ENCODE assay signal across 7 cellular contexts in the genomic region with DNA sequence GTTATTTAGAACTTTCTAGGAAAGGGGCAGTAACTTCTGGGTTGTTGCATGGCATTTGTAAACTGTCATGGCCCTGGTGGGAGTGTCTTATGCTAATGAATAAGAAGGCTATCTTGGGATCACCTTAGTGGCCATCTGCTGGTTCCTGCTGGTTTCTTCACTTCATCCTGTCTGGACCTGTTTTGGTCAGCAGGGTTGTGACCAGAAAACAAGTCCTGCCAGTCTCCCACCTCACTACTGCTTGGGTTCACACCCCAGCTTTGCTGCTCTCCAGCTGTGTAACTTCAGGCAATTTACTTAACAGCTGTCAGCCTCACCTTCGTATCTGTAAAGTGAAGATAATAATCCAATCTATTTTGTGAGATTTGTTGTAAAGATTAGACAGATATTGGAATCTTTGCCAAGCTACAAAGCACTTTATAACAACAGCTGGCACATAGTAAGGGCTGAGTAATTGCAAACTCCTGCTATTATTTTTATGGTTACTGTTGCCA.
DNase-seq lines count a peak whose midpoint lies in the region; ATAC-seq and TF ChIP-seq lines count a peak whose summit lies in the region.
"Not testable (repeated sequence)": the region's sequence is repeated elsewhere in the genome, so short reads cannot be mapped to it uniquely, and the experiment has no call there.

No MANE protein-coding gene starts in this region.

- not testable (repeated sequence) for H3K36me3 ChIP-seq in WERI-Rb-1; mesendoderm (ENCODE audit: control insufficient read depth, insufficient read depth, low read length)

- H3K4me1 ChIP-seq in mesendoderm (ENCODE audit: control insufficient read depth, low read depth, low read length): not testable (repeated sequence)

- H3K79me2 ChIP-seq in mesendoderm (ENCODE audit: control insufficient read depth, insufficient read depth, low read length): not testable (repeated sequence)

- H3K4me2 ChIP-seq in mesendoderm (ENCODE audit: low read length): not testable (repeated sequence)

- not testable (repeated sequence) for H2AK5ac ChIP-seq in mesendoderm (ENCODE audit: low read length)

- H3K27ac ChIP-seq in WERI-Rb-1; mesendoderm (ENCODE audit: low read depth, low read length): not testable (repeated sequence)

- DNase-seq in ELR (ENCODE audit: low read depth) (peak; percentile 2), LHCN-M2 (ENCODE audit: low read depth) (peak; percentile 42), NCI-H524 (lab: John Stamatoyannopoulos, UW) (peak; percentile 11 to 75), OCI-M1 (lab: John Stamatoyannopoulos, UW) (peak; percentile 33), WERI-Rb-1 (peak; percentile 53), mesendoderm (peak; percentile 92)

- H4K8ac ChIP-seq in mesendoderm (ENCODE audit: low read depth, low read length): not testable (repeated sequence)

- TF ChIP-seq CTCF in WERI-Rb-1 (IDR thresholded peaks at IDR 0.05; ENCODE audit: low read depth, low read length): not testable (repeated sequence)

- H3K56ac ChIP-seq in mesendoderm (ENCODE audit: low read length): not testable (repeated sequence)

- H3K79me1 ChIP-seq in mesendoderm (ENCODE audit: low read length): not testable (repeated sequence)

- not testable (repeated sequence) for H3K4ac ChIP-seq in mesendoderm (ENCODE audit: low read depth, low read length)

- not testable (repeated sequence) for H3K27me3 ChIP-seq in WERI-Rb-1 (ENCODE audit: insufficient read depth, low read depth, severe bottlenecking); mesendoderm (ENCODE audit: insufficient read depth, low read length, poor library complexity)

- not testable (repeated sequence) for H3K9me3 ChIP-seq in WERI-Rb-1 (ENCODE audit: severe bottlenecking)

- no CpG with 5 or more reads among the region's 1 CpG for WGBS in mesendoderm (ENCODE audit: extremely low coverage, insufficient coverage, low lambda C conversion rate)

- H3K18ac ChIP-seq in mesendoderm (ENCODE audit: low read length): not testable (repeated sequence)

- not testable (repeated sequence) for H3K9ac ChIP-seq in mesendoderm (ENCODE audit: low read length)

- H2BK120ac ChIP-seq in mesendoderm (ENCODE audit: low read depth, low read length): not testable (repeated sequence)

- H4K5ac ChIP-seq in mesendoderm (ENCODE audit: low read length): not testable (repeated sequence)

- not testable (repeated sequence) for H3K4me3 ChIP-seq in WERI-Rb-1 (ENCODE audit: low read depth, low read length); mesendoderm (ENCODE audit: low read length)

- not testable (repeated sequence) for H3K23ac ChIP-seq in mesendoderm (ENCODE audit: low read length)

- not testable (repeated sequence) for H2BK15ac ChIP-seq in mesendoderm (replicated peaks; ENCODE audit: low read depth)

- ATAC-seq in esophagus mucosa: peak; percentile 93

- H2BK5ac ChIP-seq in mesendoderm (ENCODE audit: low read length): not testable (repeated sequence)

Comparison
In these comparisons a context has a peak if more than half of its experiments do, and no peak if none do; other contexts are left out.
1. DNase-seq: peak in every context shown above with its lines; median percentile 92 in mesendoderm; 53 in WERI-Rb-1; 43 in NCI-H524; 42 in LHCN-M2; 33 in OCI-M1; 2 in ELR.